Comparison of ENCODE assay signal across 9 cellular contexts in the genomic region with DNA sequence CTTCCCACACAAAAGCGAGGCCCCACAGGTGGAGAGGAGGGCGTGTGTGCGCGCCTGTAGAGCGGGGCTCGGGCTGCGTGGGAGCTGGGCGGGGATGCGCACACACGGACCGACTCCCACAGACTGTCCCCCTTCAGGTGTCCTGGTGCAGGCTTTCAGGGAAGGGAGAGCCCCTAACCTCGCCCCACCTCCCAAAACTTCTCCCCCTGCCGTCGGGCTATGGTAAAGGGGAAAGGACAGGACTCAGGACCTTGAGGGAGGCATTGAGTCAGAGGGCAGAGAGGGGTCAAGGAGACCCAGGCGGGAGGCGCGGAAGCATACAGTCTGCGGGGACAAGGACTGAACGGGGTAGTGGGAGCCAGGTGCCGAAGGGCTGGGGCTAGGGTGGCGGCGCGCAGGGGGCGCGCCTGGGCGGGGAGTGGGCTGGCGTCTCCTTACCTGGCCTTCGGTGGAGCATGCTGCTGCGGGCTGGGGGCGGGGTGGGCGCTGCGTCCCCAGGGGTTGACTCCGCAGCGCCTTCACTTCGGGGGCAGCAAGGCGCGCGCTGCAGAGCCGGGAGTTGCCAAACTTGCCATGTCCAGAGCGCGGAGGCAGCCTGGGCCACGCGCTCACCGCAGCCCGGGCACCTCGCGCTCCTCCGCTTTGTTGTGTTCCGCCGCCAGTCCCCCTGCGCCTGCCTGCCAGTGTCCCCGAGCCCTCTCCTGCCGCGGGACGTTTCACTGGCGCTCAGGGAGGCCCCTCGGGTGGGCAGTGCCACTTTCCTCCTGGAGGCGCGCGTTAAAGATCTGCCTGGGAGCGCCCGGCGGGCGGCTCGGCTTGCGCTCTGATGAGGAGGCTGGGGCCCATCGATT.
DNase-seq lines count a peak whose midpoint lies in the region; ATAC-seq, FAIRE-seq and TF ChIP-seq lines count a peak whose summit lies in the region.
"Had no signal": no experiment of that assay in that cellular context is flagged by ENCODE, and none has a peak within 500 bp of the region (broad histone marks: within the 10 kb centered on the region; RNA-seq: fewer than 3 reads in every experiment).

No MANE protein-coding gene starts in this region.

- H3K4me1 Mint-ChIP-seq in stimulated activated effector memory CD8-positive, alpha-beta T cell treated with anti-CD3 and anti-CD28 coated beads, Interleukin-12 subunit alpha, Interleukin-12 subunit beta, amount 100 ng/mL, for 72 hours, result no peaks in the 10 kb centered on the region
- H3K4me1 Mint-ChIP-seq: central memory CD8-positive, alpha-beta T cell had no signal

- H3K9ac ChIP-seq in fibroblast of lung (ENCODE audit: insufficient read depth, low read length) (peak overlapping the region; percentile 48), neuronal stem cell (ENCODE audit: low read depth, low read length, poor library complexity) (peak overlapping the region; percentile 80)

- no peak overlapping the region for H4K8ac ChIP-seq in neuronal stem cell (ENCODE audit: low read depth, low read length)

- peak overlapping the region; percentile 36 for H3K27ac ChIP-seq in fibroblast of lung (ENCODE audit: insufficient read depth, low read length)
- H3K27ac ChIP-seq in neuronal stem cell (replicated peaks; ENCODE audit: low read length), result no peak overlapping the region

- H3K14ac ChIP-seq in neuronal stem cell (ENCODE audit: low read length), result peak overlapping the region; percentile 75

- no peak overlapping the region for H3K27ac Mint-ChIP-seq in stimulated activated effector memory CD8-positive, alpha-beta T cell treated with anti-CD3 and anti-CD28 coated beads, Interleukin-12 subunit alpha, Interleukin-12 subunit beta, amount 100 ng/mL, for 72 hours

- peak overlapping the region; percentile 41 for H2BK120ac ChIP-seq in neuronal stem cell (ENCODE audit: low read depth, low read length)

- peak; percentile 11 to 41 for TF ChIP-seq CTCF in fibroblast of lung (conservative IDR thresholded peaks at IDR 0.05 in 1 of 2, IDR thresholded peaks at IDR 0.05 in 1 of 2; ENCODE audit: low read depth in 1 of 2, low read length in 2 of 2)

- peak overlapping the region; percentile 40 for H2AK5ac ChIP-seq in neuronal stem cell (ENCODE audit: low read depth, low read length)

- WGBS in neuronal stem cell (ENCODE audit: extremely low coverage in 2 of 2, insufficient read length in 2 of 2, insufficient replicate concordance in 1 of 2), 2 donors, result no CpG with 5 or more reads among the region's 67 CpGs

- H3K9me3 ChIP-seq in fibroblast of lung (ENCODE audit: control insufficient read depth, insufficient read depth, low read depth, low read length), result no peaks in the 10 kb centered on the region
- peaks cover 0 to 7% of the 10 kb centered on the region in 2 donors for H3K9me3 ChIP-seq in neuronal stem cell (replicated peaks in 1 of 2; ENCODE audit: control insufficient read depth in 2 of 2, insufficient read depth in 1 of 2, low read depth in 1 of 2, low read length in 2 of 2)

- no peak overlapping the region for H3K23ac ChIP-seq in neuronal stem cell (ENCODE audit: low read depth, low read length, poor library complexity)

- H3K4me2 ChIP-seq in fibroblast of lung (ENCODE audit: extremely low read depth, insufficient read depth, low read length), result peak overlapping the region; percentile 69
- H3K4me2 ChIP-seq in neuronal stem cell (ENCODE audit: insufficient read depth, low read length, poor library complexity, severe bottlenecking), result peak overlapping the region; percentile 98

- H3K36me3 Mint-ChIP-seq in stimulated activated effector memory CD8-positive, alpha-beta T cell treated with anti-CD3 and anti-CD28 coated beads, Interleukin-12 subunit alpha, Interleukin-12 subunit beta, amount 100 ng/mL, for 72 hours, result no peaks in the 10 kb centered on the region

- H3K4me1 ChIP-seq in fibroblast of lung (ENCODE audit: control insufficient read depth, extremely low read depth, insufficient read depth, low read length) (peaks cover 2% of the 10 kb centered on the region), neuronal stem cell (ENCODE audit: control insufficient read depth in 2 of 2, insufficient read depth in 1 of 2, low read depth in 1 of 2, low read length in 2 of 2) (peaks cover 7 to 10% of the 10 kb centered on the region in 2 donors)

- H3K4me3 ChIP-seq in fibroblast of lung (replicated peaks in 1 of 4; ENCODE audit: control extremely low read depth in 1 of 4, insufficient read depth in 1 of 4, low read depth in 3 of 4, low read length in 4 of 4), result peak overlapping the region; percentile 50 to 58 (median 58)
- H3K4me3 ChIP-seq in neuronal stem cell (ENCODE audit: low read length in 2 of 2), result peak overlapping the region in 1 of 2 donors; percentile 88

- no peaks in the 10 kb centered on the region for H3K79me1 ChIP-seq in neuronal stem cell (ENCODE audit: low read depth, low read length)

- no peak overlapping the region for H3K4me3 Mint-ChIP-seq in stimulated activated effector memory CD8-positive, alpha-beta T cell treated with anti-CD3 and anti-CD28 coated beads, Interleukin-12 subunit alpha, Interleukin-12 subunit beta, amount 100 ng/mL, for 72 hours
- H3K4me3 Mint-ChIP-seq: central memory CD8-positive, alpha-beta T cell had no signal

- peak overlapping the region; percentile 75 for H2BK15ac ChIP-seq in neuronal stem cell (ENCODE audit: low read length)

- ATAC-seq in stimulated activated effector memory CD8-positive, alpha-beta T cell treated with anti-CD3 and anti-CD28 coated beads, Interleukin-12 subunit alpha, Interleukin-12 subunit beta, amount 100 ng/mL, for 72 hours, result no peak

- peaks cover 2% of the 10 kb centered on the region for H3K79me2 ChIP-seq in fibroblast of lung (ENCODE audit: control insufficient read depth, insufficient read depth, low read length)

- H4K20me1 ChIP-seq in fibroblast of lung (ENCODE audit: control insufficient read depth, extremely low read depth, insufficient read depth, low read length), result no peaks in the 10 kb centered on the region

- peak; percentile 56 for DNase-seq in COLO668 (lab: John Stamatoyannopoulos, UW; ENCODE audit: unreplicated experiment)
- DNase-seq in NCI-H460 (ENCODE audit: extremely low read depth, low read depth), result peak; percentile 67
- peak; percentile 36 to 49 for DNase-seq in fibroblast of lung (ENCODE audit: low read depth in 2 of 2)
- DNase-seq in neuronal stem cell (ENCODE audit: low spot score), result peak; percentile 44
- no peak for DNase-seq in RKO (ENCODE audit: low spot score)
- no peak for DNase-seq in stimulated activated effector memory CD8-positive, alpha-beta T cell treated with anti-CD3 and anti-CD28 coated beads, Interleukin-12 subunit alpha, Interleukin-12 subunit beta, amount 100 ng/mL, for 72 hours (ENCODE audit: low spot score in 2 of 2)
- DNase-seq in GM19239 (ENCODE audit: insufficient read length, low spot score), result no peak
- no peak for DNase-seq in SKM-1 (lab: John Stamatoyannopoulos, UW; ENCODE audit: unreplicated experiment)

- FAIRE-seq in GM19239 (lab: Jason Lieb, UNC), result no peak

- peak overlapping the region; percentile 87 for H3K18ac ChIP-seq in neuronal stem cell (ENCODE audit: low read length)

- no peak overlapping the region for H3K4ac ChIP-seq in neuronal stem cell (ENCODE audit: low read length)

- H2AFZ ChIP-seq in fibroblast of lung (ENCODE audit: low read length) (peak overlapping the region; percentile 41), neuronal stem cell (ENCODE audit: low read length) (no peak overlapping the region)

- H3K9me3 Mint-ChIP-seq in stimulated activated effector memory CD8-positive, alpha-beta T cell treated with anti-CD3 and anti-CD28 coated beads, Interleukin-12 subunit alpha, Interleukin-12 subunit beta, amount 100 ng/mL, for 72 hours, result peaks cover 11% of the 10 kb centered on the region

- H3K27me3 ChIP-seq in fibroblast of lung (ENCODE audit: control insufficient read depth, insufficient read depth, low read length), result no peaks in the 10 kb centered on the region
- no peaks in the 10 kb centered on the region for H3K27me3 ChIP-seq in neuronal stem cell (ENCODE audit: control insufficient read depth in 3 of 3, insufficient read depth in 3 of 3, low read depth in 1 of 3, low read length in 3 of 3)

- no peaks in the 10 kb centered on the region for H3K36me3 ChIP-seq in fibroblast of lung (ENCODE audit: control insufficient read depth, insufficient read depth, low read length)
- H3K36me3 ChIP-seq in neuronal stem cell (replicated peaks in 1 of 2; ENCODE audit: control insufficient read depth in 2 of 2, insufficient read depth in 2 of 2, low read length in 2 of 2), result peaks cover 0 to 28% of the 10 kb centered on the region in 2 donors

- no peak overlapping the region for H4K91ac ChIP-seq in neuronal stem cell (ENCODE audit: low read depth, low read length, poor library complexity)

- no peak overlapping the region for H2BK12ac ChIP-seq in neuronal stem cell (ENCODE audit: low read length)

- H2BK5ac ChIP-seq in neuronal stem cell (ENCODE audit: low read length), result peak overlapping the region; percentile 39

Comparison
In these comparisons a context has a peak if more than half of its experiments do, and no peak if none do; other contexts are left out.
1. DNase-seq: peak in COLO668 (single experiment), NCI-H460 (single experiment), fibroblast of lung (2 of 2) and neuronal stem cell (single experiment); none in RKO (single experiment), stimulated activated effector memory CD8-positive, alpha-beta T cell treated with anti-CD3 and anti-CD28 coated beads, Interleukin-12 subunit alpha, Interleukin-12 subunit beta, amount 100 ng/mL, for 72 hours (0 of 2), GM19239 (single experiment) and SKM-1 (single experiment).